In the genomic region with DNA sequence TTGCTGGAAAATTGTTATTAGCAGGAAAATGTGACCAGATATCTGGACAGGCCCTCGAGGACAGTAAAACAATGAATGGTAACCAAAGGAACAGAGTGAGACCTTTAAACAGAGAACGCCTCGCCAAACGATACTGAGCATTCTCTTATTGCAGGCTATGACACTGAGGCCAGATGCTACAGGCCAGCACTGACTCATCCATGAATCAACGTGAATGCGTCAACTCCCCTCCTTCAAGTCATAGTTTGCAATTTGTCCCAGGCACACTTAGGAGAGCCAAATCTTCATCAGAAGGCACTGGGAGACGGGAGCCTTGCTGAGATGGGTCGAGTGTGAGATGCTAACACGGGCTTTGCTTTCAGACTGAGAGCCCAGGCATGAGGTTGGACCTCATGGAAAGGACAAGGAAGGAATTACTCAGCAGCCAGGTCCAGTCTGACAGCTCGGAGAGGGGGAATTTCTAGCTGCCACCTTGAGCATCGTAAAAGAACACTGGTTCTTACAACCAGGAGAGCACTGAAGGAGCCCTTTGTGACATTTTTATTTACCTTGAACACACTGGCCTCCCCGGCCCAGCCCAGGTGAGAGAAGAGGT, we compare ENCODE assay signal across 10 cellular contexts.
DNase-seq lines count a peak whose midpoint lies in the region; ATAC-seq and TF ChIP-seq lines count a peak whose summit lies in the region.
"Had no signal": no experiment of that assay in that cellular context is flagged by ENCODE, and none has a peak within 500 bp of the region (broad histone marks: within the 10 kb centered on the region; RNA-seq: fewer than 3 reads in every experiment).

No MANE protein-coding gene starts in this region.

- peaks cover 43% of the 10 kb centered on the region for H3F3A ChIP-seq in smooth muscle cell (ENCODE audit: low read depth)

- no peaks in the 10 kb centered on the region for H3K27me3 ChIP-seq in RWPE2 (ENCODE audit: insufficient read depth, poor library complexity, severe bottlenecking)
- no peaks in the 10 kb centered on the region for H3K27me3 ChIP-seq in smooth muscle cell (ENCODE audit: low read depth)

- H3K27ac ChIP-seq in RWPE2 (ENCODE audit: poor library complexity, severe bottlenecking) (no peak overlapping the region), smooth muscle cell (ENCODE audit: low read depth) (peak overlapping the region; percentile 92)

- H3K9me3 ChIP-seq in RWPE2 (ENCODE audit: severe bottlenecking) (no peaks in the 10 kb centered on the region), smooth muscle cell (replicated peaks; ENCODE audit: low read depth) (no peaks in the 10 kb centered on the region)

- no peak overlapping the region for H2AFZ ChIP-seq in smooth muscle cell (ENCODE audit: low read depth)

- TF ChIP-seq CTCF in RWPE2 (IDR thresholded peaks at IDR 0.05; ENCODE audit: poor library complexity, severe bottlenecking) (no peak), fibroblast of the aortic adventitia (IDR thresholded peaks at IDR 0.05; ENCODE audit: insufficient read depth, low read length) (no peak), smooth muscle cell (IDR thresholded peaks at IDR 0.05; ENCODE audit: borderline replicate concordance, insufficient read depth, poor library complexity, severe bottlenecking) (no peak)

- H4K20me1 ChIP-seq in smooth muscle cell (ENCODE audit: low read depth), result no peaks in the 10 kb centered on the region

- H3K9ac ChIP-seq in smooth muscle cell (ENCODE audit: low read depth), result peak overlapping the region; percentile 84

- H3K4me1 ChIP-seq in RWPE2 (ENCODE audit: insufficient read depth, poor library complexity, severe bottlenecking) (peaks cover 17% of the 10 kb centered on the region), smooth muscle cell (ENCODE audit: low read depth) (peaks cover under 1% of the 10 kb centered on the region)

- WGBS in smooth muscle cell (ENCODE audit: low lambda C conversion rate), result 25% methylated on average over 12 of the region's 12 CpGs

- H3K4me2 ChIP-seq in smooth muscle cell, result peak overlapping the region; percentile 22

- H3K4me3 ChIP-seq in RWPE2 (ENCODE audit: severe bottlenecking) (no peak overlapping the region), fibroblast of the aortic adventitia (ENCODE audit: low read depth, low read length) (no peak overlapping the region), smooth muscle cell (no peak overlapping the region)

- no peaks in the 10 kb centered on the region for H3K79me2 ChIP-seq in smooth muscle cell (ENCODE audit: low read depth)

- ATAC-seq in RWPE2 (ENCODE audit: low read depth), result peak; percentile 98
- ATAC-seq in GM18520 (IDR thresholded peaks at IDR 0.05; ENCODE audit: unreplicated experiment), result no peak

- H3K36me3 ChIP-seq in RWPE2 (ENCODE audit: low read depth) (no peaks in the 10 kb centered on the region), smooth muscle cell (ENCODE audit: low read depth) (no peaks in the 10 kb centered on the region)

- DNase-seq in H4 (ENCODE audit: low spot score) (peak; percentile 27), RWPE2 (ENCODE audit: low spot score) (peak; percentile 79), fibroblast of the aortic adventitia (ENCODE audit: low read depth) (peak; percentile 9), smooth muscle cell (lab: John Stamatoyannopoulos, UW; ENCODE audit: unreplicated experiment) (no peak), amygdala (lab: John Stamatoyannopoulos, UW) (no peak)
- DNase-seq in activated CD4-positive, alpha-beta T cell treated with anti-CD3 and anti-CD28 coated beads, Interleukin-2, amount 50 U/mL, for 48 hours, result no peak
- DNase-seq: activated CD8-positive, alpha-beta memory T cell treated with anti-CD3 and anti-CD28 coated beads, Interleukin-2, amount 50 U/mL, for 4 hours; effector CD4-positive, alpha-beta T cell; NCI-H2171 had no signal

Comparison
In these comparisons a context has a peak if more than half of its experiments do, and no peak if none do; other contexts are left out.
1. DNase-seq: peak in H4 (single experiment), RWPE2 (single experiment) and fibroblast of the aortic adventitia (single experiment); none in smooth muscle cell (single experiment), activated CD4-positive, alpha-beta T cell treated with anti-CD3 and anti-CD28 coated beads, Interleukin-2, amount 50 U/mL, for 48 hours (0 of 2) and amygdala (0 of 56).